In the genomic region with DNA sequence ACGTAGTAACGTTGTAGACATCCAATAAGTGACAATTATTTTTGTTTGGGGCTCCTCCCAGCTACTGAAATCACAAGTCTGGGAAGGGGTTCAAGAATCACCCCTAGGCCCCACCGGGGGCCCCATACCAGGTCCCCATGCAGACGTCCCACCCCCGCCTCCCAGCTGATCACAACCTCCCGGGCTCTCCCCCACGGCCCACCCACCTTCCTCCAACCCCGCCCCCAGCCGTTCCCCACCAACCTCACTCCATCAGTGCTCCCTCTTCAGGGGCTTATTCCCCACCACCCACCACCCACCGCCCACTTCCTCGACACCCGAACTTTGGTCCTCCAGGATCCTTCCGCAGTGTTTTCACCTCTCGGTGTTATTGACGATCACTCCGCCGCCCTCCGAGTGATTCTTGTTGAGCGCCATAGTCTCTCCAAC, we compare ENCODE assay signal across 6 cellular contexts. TPM values are rescaled to one million over a fixed set of nuclear protein-coding genes. Genes with fewer than 3 reads are reported as not detected.
DNase-seq lines count a peak whose midpoint lies in the region; ATAC-seq and TF ChIP-seq lines count a peak whose summit lies in the region.

No MANE protein-coding gene starts in this region.

- H3K27ac ChIP-seq in Karpas-422 (ENCODE audit: low read length) (no peak overlapping the region), stomach (peak overlapping the region; percentile 87 to 100 (median 99))

- H3K4me1 ChIP-seq in Karpas-422 (ENCODE audit: low read length): peaks cover 29% of the 10 kb centered on the region
- H3K4me1 ChIP-seq in stomach: peaks cover 32 to 79% (median 46%) of the 10 kb centered on the region in 4 donors

- peak overlapping the region; percentile 71 for H3K9ac ChIP-seq in Karpas-422 (ENCODE audit: low read length)

- no peak for TF ChIP-seq POLR2A in stomach (IDR thresholded peaks at IDR 0.05)

- intact Hi-C loops in stomach (cut with DNase I; ENCODE audit: low total_unique reads): no loop called here

- ATAC-seq in GM18870 (IDR thresholded peaks at IDR 0.05; ENCODE audit: unreplicated experiment) (no peak), HG03521 (IDR thresholded peaks at IDR 0.05; ENCODE audit: unreplicated experiment) (no peak)

- TF ChIP-seq CTCF in fibroblast of pulmonary artery (IDR thresholded peaks at IDR 0.05; ENCODE audit: low read length, missing control alignments): no peak
- TF ChIP-seq CTCF in stomach (IDR thresholded peaks at IDR 0.05): no peak
- no peak for TF ChIP-seq CTCF in GM13977 (IDR thresholded peaks at IDR 0.05; ENCODE audit: extremely low read depth, insufficient read depth, missing control alignments)

- no peaks in the 10 kb centered on the region for H3K27me3 ChIP-seq in Karpas-422 (ENCODE audit: low read length)
- no peaks in the 10 kb centered on the region for H3K27me3 ChIP-seq in stomach

- H4K20me1 ChIP-seq in Karpas-422 (ENCODE audit: insufficient read depth, low read depth, low read length): no peaks in the 10 kb centered on the region

- TF ChIP-seq EP300 in stomach (IDR thresholded peaks at IDR 0.05): no peak

- DNase-seq in Karpas-422 (no peak), fibroblast of pulmonary artery (ENCODE audit: low read depth) (no peak), stomach (no peak), GM13977 (ENCODE audit: low spot score) (no peak)

- in situ Hi-C loops in GM13977 (cut with MboI; ENCODE audit: low pct_unique_long_range_greater_than_20kb, low sequenced_read_pairs, unreplicated experiment): no loop called here

- no peaks in the 10 kb centered on the region for H3K36me3 ChIP-seq in Karpas-422 (ENCODE audit: insufficient read depth, low read length)
- H3K36me3 ChIP-seq in stomach: peaks cover 13 to 30% (median 27%) of the 10 kb centered on the region in 4 donors

- H3K79me2 ChIP-seq in Karpas-422 (ENCODE audit: low read length): peaks cover 18% of the 10 kb centered on the region

- no peak overlapping the region for H2AFZ ChIP-seq in Karpas-422 (ENCODE audit: low read length)

- WGBS in stomach, 5 donors: 0 to 1% (median 1%) methylated on average over 17 to 19 of the region's 19 CpGs

- H3K9me2 ChIP-seq in Karpas-422 (replicated peaks; ENCODE audit: insufficient read depth, low read length): no peaks in the 10 kb centered on the region

- H3K4me3 ChIP-seq in Karpas-422 (ENCODE audit: low read length): peak overlapping the region; percentile 71
- H3K4me3 ChIP-seq in fibroblast of pulmonary artery (replicated peaks; ENCODE audit: low read depth, low read length): peak overlapping the region; percentile 90
- H3K4me3 ChIP-seq in stomach: peak overlapping the region; percentile 67 to 90 (median 85)

- H3K9me3 ChIP-seq in Karpas-422 (ENCODE audit: low read length): no peaks in the 10 kb centered on the region
- H3K9me3 ChIP-seq in stomach: no peaks in the 10 kb centered on the region

- peak overlapping the region; percentile 80 for H3K4me2 ChIP-seq in Karpas-422 (ENCODE audit: low read depth, low read length, poor library complexity, severe bottlenecking)

RNA-seq across cellular contexts. Expression of a gene that starts 0.2 kb away (rescaled TPM):
- 27.9 and 42.7 TPM in 2 replicates for total RNA-seq in Karpas-422 (2014; rRNA removed; shearing (Covaris generic); ENCODE audit: low replicate concordance)
- 100 to 1,000 TPM in 1 of 5 donors, 10 to 100 TPM in 4; 28.6 to 122 (median 46.1) TPM for total RNA-seq in stomach
- polyA plus RNA-seq in stomach: 100 to 1,000 TPM in 1 of 3 donors, 10 to 100 TPM in 2; 87.3 to 104 (median 98.6) TPM

RNA-seq across cellular contexts. Expression of a gene that starts 10.7 kb away (rescaled TPM):
- total RNA-seq in Karpas-422 (2014; rRNA removed; shearing (Covaris generic); ENCODE audit: low replicate concordance): 30.9 and 52.5 TPM in 2 replicates
- total RNA-seq in stomach: 10 to 100 TPM in 4 of 5 donors, 1 to 10 TPM in 1; 9.0 to 45.5 (median 25.5) TPM
- polyA plus RNA-seq in stomach: 10 to 100 TPM in 2 of 3 donors, 1 to 10 TPM in 1; 6.4 to 18.5 (median 17.9) TPM

RNA-seq across cellular contexts. Expression of a gene that starts 23.5 kb away (rescaled TPM):
- 7.9 and 16.4 TPM in 2 replicates for total RNA-seq in Karpas-422 (2014; rRNA removed; shearing (Covaris generic); ENCODE audit: low replicate concordance)
- total RNA-seq in stomach: 10 to 100 TPM in 4 of 5 donors, 1 to 10 TPM in 1; 3.5 to 40.4 (median 11.9) TPM
- 10 to 100 TPM; 24.2 to 34.7 (median 28.4) TPM for polyA plus RNA-seq in stomach

RNA-seq across cellular contexts. Expression of a gene that starts 41.9 kb away (rescaled TPM):
- total RNA-seq in Karpas-422 (2014; rRNA removed; shearing (Covaris generic); ENCODE audit: low replicate concordance): 18.4 and 39.5 TPM in 2 replicates
- total RNA-seq in stomach: 10 to 100 TPM in 3 of 5 donors, 1 to 10 TPM in 1, not detected in 1; 9.2 to 26.6 (median 16.9) TPM
- polyA plus RNA-seq in stomach: 10 to 100 TPM in 1 of 3 donors, 1 to 10 TPM in 2; 8.1 to 10.6 (median 9.5) TPM

RNA-seq across cellular contexts. Expression of a gene that starts 49.8 kb away (rescaled TPM):
- total RNA-seq in Karpas-422 (2014; rRNA removed; shearing (Covaris generic); ENCODE audit: low replicate concordance): 33.5 and 42.7 TPM in 2 replicates
- 100 to 1,000 TPM in 1 of 5 donors, 10 to 100 TPM in 3, 1 to 10 TPM in 1; 9.3 to 244 (median 29.9) TPM for total RNA-seq in stomach
- 10 to 100 TPM; 54.2 to 89.2 (median 73.9) TPM for polyA plus RNA-seq in stomach
